In genomic region chr5:9207820-9208418, GRCh38 we compare ENCODE assay signal across 8 cellular contexts.
DNase-seq lines count a peak whose midpoint lies in the region; ATAC-seq and TF ChIP-seq lines count a peak whose summit lies in the region.

No MANE protein-coding gene starts in this region.

- H4K8ac ChIP-seq in mesenchymal stem cell (ENCODE audit: low read length), result no peak overlapping the region

- no peaks in the 10 kb centered on the region for H3K4me1 Mint-ChIP-seq in chondrocyte (ENCODE audit: low read depth)

- peak; percentile 59 for ATAC-seq in GM18873 (IDR thresholded peaks at IDR 0.05; ENCODE audit: low FRiP score, unreplicated experiment)
- peak; percentile 81 for ATAC-seq in HG03469 (IDR thresholded peaks at IDR 0.05; ENCODE audit: unreplicated experiment)

- no peak overlapping the region for H3K27ac ChIP-seq in A673 (ENCODE audit: low read depth, low read length, poor library complexity, severe bottlenecking)
- H3K27ac ChIP-seq in mesenchymal stem cell (ENCODE audit: low read length, poor library complexity, severe bottlenecking), result no peak overlapping the region

- H3K9ac ChIP-seq in mesenchymal stem cell (ENCODE audit: low read length), result no peak overlapping the region

- peak overlapping the region; percentile 62 for H2BK15ac ChIP-seq in mesenchymal stem cell (ENCODE audit: low read depth, poor library complexity, severe bottlenecking)

- no peak overlapping the region for H2BK5ac ChIP-seq in mesenchymal stem cell (ENCODE audit: low read depth, low read length, poor library complexity, severe bottlenecking)

- H2AK5ac ChIP-seq in mesenchymal stem cell (ENCODE audit: low read length, severe bottlenecking), result peak overlapping the region; percentile 31

- H2BK120ac ChIP-seq in mesenchymal stem cell (ENCODE audit: low read depth, low read length), result no peak overlapping the region

- TF ChIP-seq CTCF in A673 (conservative IDR thresholded peaks at IDR 0.05; ENCODE audit: low read depth, low read length) (peak; percentile 58), chondrocyte (IDR thresholded peaks at IDR 0.05) (peak; percentile 86)

- H3K23ac ChIP-seq in mesenchymal stem cell (ENCODE audit: low read length in 2 of 2), result no peak overlapping the region

- H3K36me3 ChIP-seq in A673 (ENCODE audit: insufficient read depth, low read length, poor library complexity, severe bottlenecking), result no peaks in the 10 kb centered on the region
- peaks cover 0 to 2% of the 10 kb centered on the region in 2 experiments for H3K36me3 ChIP-seq in mesenchymal stem cell (ENCODE audit: control insufficient read depth in 1 of 2, insufficient read depth in 2 of 2, low read depth in 1 of 2, low read length in 2 of 2)

- H3K9me3 Mint-ChIP-seq in chondrocyte (ENCODE audit: low read depth), result no peaks in the 10 kb centered on the region

- no peak overlapping the region for H3K4me2 ChIP-seq in mesenchymal stem cell (ENCODE audit: low read length, poor library complexity, severe bottlenecking)

- peaks cover 12% of the 10 kb centered on the region for H3K79me1 ChIP-seq in mesenchymal stem cell (replicated peaks; ENCODE audit: low read length, poor library complexity, severe bottlenecking)

- CTCF ChIA-PET in A673 (lab: Charles Lee), result no interaction called here

- 48% methylated on average over 3 of the region's 5 CpGs for WGBS in mesenchymal stem cell

- intact Hi-C loops in A673 (cut with micrococcal nuclease; ENCODE audit: unreplicated experiment), result loop anchor here (1.0 to 10.0 kb wide), 2 partner anchors 453 to 1281 kb away; no protein-coding TSS in a partner anchor
- intact Hi-C loops in posterior cingulate gyrus (cut with DNase I), result loop anchor here (2.0 to 10.0 kb wide), 4 partner anchors 49 to 1283 kb away; no protein-coding TSS in a partner anchor

- peak overlapping the region; percentile 63 for H4K91ac ChIP-seq in mesenchymal stem cell (ENCODE audit: low read length)

- BruUV-seq in A673 (replicated peaks; lab: Mats Ljungman, UMichigan), result no TSS peak

- H3K27ac Mint-ChIP-seq in chondrocyte (ENCODE audit: unreplicated experiment), result peak overlapping the region; percentile 83

- H3K4me3 ChIP-seq in A673 (ENCODE audit: low read depth, low read length, poor library complexity, severe bottlenecking), result no peak overlapping the region
- no peak overlapping the region for H3K4me3 ChIP-seq in mesenchymal stem cell (ENCODE audit: insufficient read depth in 1 of 2, low read depth in 1 of 2, low read length in 2 of 2)

- H2AFZ ChIP-seq in mesenchymal stem cell (ENCODE audit: low read depth, low read length), result no peak overlapping the region

- no peaks in the 10 kb centered on the region for H3K27me3 Mint-ChIP-seq in chondrocyte (ENCODE audit: low read depth)

- peaks cover 12% of the 10 kb centered on the region for H3K36me3 Mint-ChIP-seq in chondrocyte (ENCODE audit: low read depth)

- no peaks in the 10 kb centered on the region for H3K4me1 ChIP-seq in A673 (ENCODE audit: insufficient read depth, low read length, poor library complexity, severe bottlenecking)
- peaks cover 3% of the 10 kb centered on the region for H3K4me1 ChIP-seq in mesenchymal stem cell (ENCODE audit: control insufficient read depth, insufficient read depth, low read depth, low read length)

- peak overlapping the region; percentile 75 to 81 for H2BK12ac ChIP-seq in mesenchymal stem cell (ENCODE audit: low read length in 2 of 2)

- POLR2A ChIA-PET in A673 (lab: Charles Lee; ENCODE audit: low non-redundant PET), result no interaction called here

- H3K4ac ChIP-seq in mesenchymal stem cell (ENCODE audit: low read depth in 1 of 2, low read length in 2 of 2), result peak overlapping the region in 1 of 2 experiments; percentile 29

- H3K4me3 Mint-ChIP-seq in chondrocyte (ENCODE audit: unreplicated experiment), result no peak overlapping the region

- H3K27me3 ChIP-seq in A673 (replicated peaks; ENCODE audit: insufficient read depth, low read depth, low read length, poor library complexity), result no peaks in the 10 kb centered on the region
- H3K27me3 ChIP-seq in mesenchymal stem cell (ENCODE audit: control insufficient read depth in 1 of 2, insufficient read depth in 1 of 2, low read length in 2 of 2), result no peaks in the 10 kb centered on the region

- DNase-seq in A673 (ENCODE audit: low spot score), result peak; percentile 49
- peak; percentile 89 for DNase-seq in NCI-H748 treated with DMSO at 0.1 percent for 48 hours (lab: John Stamatoyannopoulos, UW)
- DNase-seq in chondrocyte (ENCODE audit: low spot score), result no peak
- peak; percentile 74 for DNase-seq in mesenchymal stem cell
- no peak for DNase-seq in posterior cingulate gyrus
- DNase-seq in stimulated activated CD4-positive, alpha-beta T cell treated with anti-CD3 and anti-CD28 coated beads, Interleukin-12 subunit alpha, Interleukin-12 subunit beta, amount 100 ng/mL, for 4 hours, result no peak

- H3K14ac ChIP-seq in mesenchymal stem cell (ENCODE audit: low read length in 2 of 2), result no peak overlapping the region

- peak overlapping the region in 1 of 2 experiments; percentile 56 for H3K18ac ChIP-seq in mesenchymal stem cell (ENCODE audit: low read depth in 1 of 2, low read length in 2 of 2)

- H3K9me3 ChIP-seq in A673 (ENCODE audit: low read depth, low read length, poor library complexity, severe bottlenecking) (no peaks in the 10 kb centered on the region), mesenchymal stem cell (ENCODE audit: control insufficient read depth, low read length) (no peaks in the 10 kb centered on the region)

Comparison
In these comparisons a context has a peak if more than half of its experiments do, and no peak if none do; other contexts are left out.
1. DNase-seq: peak in A673 (single experiment), NCI-H748 treated with DMSO at 0.1 percent for 48 hours (single experiment) and mesenchymal stem cell (single experiment); none in chondrocyte (single experiment), posterior cingulate gyrus (0 of 10) and stimulated activated CD4-positive, alpha-beta T cell treated with anti-CD3 and anti-CD28 coated beads, Interleukin-12 subunit alpha, Interleukin-12 subunit beta, amount 100 ng/mL, for 4 hours (single experiment).